ENCODE assay signal across 25 cellular contexts in genomic region chr2:86047575-86048382, GRCh38. TPM values are rescaled to one million over a fixed set of nuclear protein-coding genes. Genes with fewer than 3 reads are reported as not detected.
DNase-seq lines count a peak whose midpoint lies in the region; ATAC-seq and TF ChIP-seq lines count a peak whose summit lies in the region.
"Had no signal": no experiment of that assay in that cellular context is flagged by ENCODE, and none has a peak within 500 bp of the region (broad histone marks: within the 10 kb centered on the region; RNA-seq: fewer than 3 reads in every experiment).

No MANE protein-coding gene starts in this region.

- H3K18ac ChIP-seq in mesenchymal stem cell (ENCODE audit: low read depth in 1 of 2, low read length in 2 of 2), result no peak overlapping the region

- WGBS in mesenchymal stem cell, result 97% methylated on average over 8 of the region's 8 CpGs

- H2BK120ac ChIP-seq in mesenchymal stem cell (ENCODE audit: low read depth, low read length), result no peak overlapping the region

- peak; percentile 52 for DNase-seq in activated effector memory CD4-positive, alpha-beta T cell treated with anti-CD3 and anti-CD28 coated beads, Interleukin-2, amount 50 U/mL, for 16 hours
- no peak for DNase-seq in activated effector memory CD4-positive, alpha-beta T cell treated with Interleukin-2 at 50 U/mL for 16 hours
- DNase-seq in AG04450 (ENCODE audit: low read depth, low spot score) (no peak), mesenchymal stem cell (no peak), AML-193 (lab: John Stamatoyannopoulos, UW) (no peak), NCI-H446 treated with DMSO at 0.1 percent for 48 hours (lab: John Stamatoyannopoulos, UW) (no peak), cerebellum (ENCODE audit: low spot score) (no peak)
- peak; percentile 25 for DNase-seq in activated CD8-positive, alpha-beta memory T cell treated with anti-CD3 and anti-CD28 coated beads, Interleukin-2, amount 10 ng/mL, durations not matched to agents 7 days and 5 days
- DNase-seq: activated B cell treated with CpG ODN at 0.5 μM for 24 hours; CD4-positive, alpha-beta memory T cell; hippocampal formation; KG1; MM.1S; NCI-H1105 treated with DMSO at 0.1 percent for 48 hours; NCI-H1930; NCI-H2171 treated with DMSO at 0.1 percent for 48 hours; NCI-H510A treated with DMSO at 0.1 percent for 48 hours; retina; RPMI8226; stimulated activated naive CD4-positive, alpha-beta T cell treated with Interleukin-2 at 50 U/mL for 16 hours; T-helper 1 cell had no signal

- POLR2A ChIA-PET in AG04450 (lab: Yijun Ruan, JAX), result no interaction called here

- H3K79me1 ChIP-seq in mesenchymal stem cell (replicated peaks; ENCODE audit: low read length, poor library complexity, severe bottlenecking), result peaks cover 5% of the 10 kb centered on the region

- no peak overlapping the region for H2BK12ac ChIP-seq in mesenchymal stem cell (ENCODE audit: low read length in 2 of 2)

- no peak overlapping the region for H3K4me2 ChIP-seq in mesenchymal stem cell (ENCODE audit: low read length, poor library complexity, severe bottlenecking)
- H3K4me2 ChIP-seq: smooth muscle cell had no signal

- no peak overlapping the region for H3K9ac ChIP-seq in mesenchymal stem cell (ENCODE audit: low read length)

- ATAC-seq in activated CD8-positive, alpha-beta memory T cell treated with anti-CD3 and anti-CD28 coated beads, Interleukin-2, amount 10 ng/mL, durations not matched to agents 7 days and 5 days, result no peak

- peaks cover 44% of the 10 kb centered on the region for H3K36me3 Mint-ChIP-seq in activated CD8-positive, alpha-beta memory T cell treated with anti-CD3 and anti-CD28 coated beads, Interleukin-2, amount 10 ng/mL, durations not matched to agents 7 days and 5 days

- H3K14ac ChIP-seq in mesenchymal stem cell (ENCODE audit: low read length in 2 of 2), result no peak overlapping the region

- peak overlapping the region; percentile 45 for H4K91ac ChIP-seq in mesenchymal stem cell (ENCODE audit: low read length)

- H2BK5ac ChIP-seq in mesenchymal stem cell (ENCODE audit: low read depth, low read length, poor library complexity, severe bottlenecking), result no peak overlapping the region

- H3K4me3 ChIP-seq in AG04450 (ENCODE audit: low read depth, low read length), result no peak overlapping the region
- no peak overlapping the region for H3K4me3 ChIP-seq in mesenchymal stem cell (ENCODE audit: insufficient read depth in 1 of 2, low read depth in 1 of 2, low read length in 2 of 2)
- H3K4me3 ChIP-seq: ovary, smooth muscle cell had no signal

- H3K4ac ChIP-seq in mesenchymal stem cell (ENCODE audit: low read depth in 1 of 2, low read length in 2 of 2), result no peak overlapping the region

- TF ChIP-seq CTCF in AG04450 (IDR thresholded peaks at IDR 0.05; ENCODE audit: low read depth, low read length), result no peak

- H3K27me3 Mint-ChIP-seq in activated CD8-positive, alpha-beta memory T cell treated with anti-CD3 and anti-CD28 coated beads, Interleukin-2, amount 10 ng/mL, durations not matched to agents 7 days and 5 days, result no peaks in the 10 kb centered on the region
- H3K27me3 Mint-ChIP-seq: activated B cell treated with CpG ODN at 0.5 μM for 24 hours; CD4-positive, alpha-beta memory T cell had no signal

- H4K8ac ChIP-seq in mesenchymal stem cell (ENCODE audit: low read length), result peak overlapping the region; percentile 62

- no peaks in the 10 kb centered on the region for H3K27me3 ChIP-seq in AG04450 (ENCODE audit: control insufficient read depth, insufficient read depth, low read length)
- no peaks in the 10 kb centered on the region for H3K27me3 ChIP-seq in mesenchymal stem cell (ENCODE audit: control insufficient read depth in 1 of 2, insufficient read depth in 1 of 2, low read length in 2 of 2)
- H3K27me3 ChIP-seq: ovary had no signal

- no peaks in the 10 kb centered on the region for H3K4me1 ChIP-seq in mesenchymal stem cell (ENCODE audit: control insufficient read depth, insufficient read depth, low read depth, low read length)

- CTCF ChIA-PET in AG04450 (lab: Charles Lee), result no interaction called here
- CTCF ChIA-PET in activated CD8-positive, alpha-beta memory T cell treated with anti-CD3 and anti-CD28 coated beads, Interleukin-2, amount 10 ng/mL, durations not matched to agents 7 days and 5 days (lab: Charles Lee), result interaction anchor here (2.3 kb wide), 1 partner anchor 219 kb away, joined by 7 read pairs; no protein-coding TSS in a partner anchor

- no peaks in the 10 kb centered on the region for H3K9me3 Mint-ChIP-seq in activated CD8-positive, alpha-beta memory T cell treated with anti-CD3 and anti-CD28 coated beads, Interleukin-2, amount 10 ng/mL, durations not matched to agents 7 days and 5 days (ENCODE audit: low read depth)
- H3K9me3 Mint-ChIP-seq: activated B cell treated with CpG ODN at 0.5 μM for 24 hours; activated T-helper 2 cell treated with anti-CD3 and anti-CD28 coated beads, Interferon-gamma antibody, Interleukin-2, Interleukin-4, amounts not matched to agents 10 μg/mL and 5 μg/mL and 100 μg/mL, durations not matched to agents 14 hours and 24 hours and 36 hours; CD4-positive, alpha-beta memory T cell had no signal

- H3K27ac Mint-ChIP-seq in activated CD8-positive, alpha-beta memory T cell treated with anti-CD3 and anti-CD28 coated beads, Interleukin-2, amount 10 ng/mL, durations not matched to agents 7 days and 5 days, result no peak overlapping the region
- H3K27ac Mint-ChIP-seq: activated B cell treated with CpG ODN at 0.5 μM for 24 hours; activated T-helper 2 cell treated with anti-CD3 and anti-CD28 coated beads, Interferon-gamma antibody, Interleukin-2, Interleukin-4, amounts not matched to agents 10 μg/mL and 5 μg/mL and 100 μg/mL, durations not matched to agents 14 hours and 24 hours and 36 hours had no signal

- peaks cover 71 to 95% of the 10 kb centered on the region in 2 experiments for H3K36me3 ChIP-seq in mesenchymal stem cell (ENCODE audit: control insufficient read depth in 1 of 2, insufficient read depth in 2 of 2, low read depth in 1 of 2, low read length in 2 of 2)
- H3K36me3 ChIP-seq: ovary had no signal

- peaks cover 2% of the 10 kb centered on the region for H3K4me1 Mint-ChIP-seq in activated CD8-positive, alpha-beta memory T cell treated with anti-CD3 and anti-CD28 coated beads, Interleukin-2, amount 10 ng/mL, durations not matched to agents 7 days and 5 days
- H3K4me1 Mint-ChIP-seq: activated B cell treated with CpG ODN at 0.5 μM for 24 hours had no signal

- no peak overlapping the region for H3K4me3 Mint-ChIP-seq in activated CD8-positive, alpha-beta memory T cell treated with anti-CD3 and anti-CD28 coated beads, Interleukin-2, amount 10 ng/mL, durations not matched to agents 7 days and 5 days
- H3K4me3 Mint-ChIP-seq: activated B cell treated with CpG ODN at 0.5 μM for 24 hours; CD4-positive, alpha-beta memory T cell had no signal

- H3K27ac ChIP-seq in AG04450 (ENCODE audit: low read depth, low read length) (peak overlapping the region; percentile 47), mesenchymal stem cell (ENCODE audit: low read length, poor library complexity, severe bottlenecking) (no peak overlapping the region)
- H3K27ac ChIP-seq: epithelial cell of prostate, ovary had no signal

- no peak overlapping the region for H3K23ac ChIP-seq in mesenchymal stem cell (ENCODE audit: low read length in 2 of 2)

- no peak overlapping the region for H2AFZ ChIP-seq in mesenchymal stem cell (ENCODE audit: low read depth, low read length)

- H3K9me3 ChIP-seq in AG04450 (ENCODE audit: control insufficient read depth, insufficient read depth, low read length) (no peaks in the 10 kb centered on the region; the same call in 1 of the 2 replicates), mesenchymal stem cell (ENCODE audit: control insufficient read depth, low read length) (no peaks in the 10 kb centered on the region)
- H3K9me3 ChIP-seq: ovary had no signal

- H2AK5ac ChIP-seq in mesenchymal stem cell (ENCODE audit: low read length, severe bottlenecking), result no peak overlapping the region

- no peak overlapping the region for H2BK15ac ChIP-seq in mesenchymal stem cell (ENCODE audit: low read depth, poor library complexity, severe bottlenecking)

RNA-seq across cellular contexts. Expression of gene POLR1A, which starts 57.9 kb away (rescaled TPM):
- 11.1 and 11.9 TPM in 2 replicates for polyA plus RNA-seq in AG04450 (2011; rRNA removed)
- 23.7 and 28.7 TPM in 2 replicates for polyA minus RNA-seq in AG04450 (2011; rRNA and poly(A)+ RNA removed)
- 10 to 100 TPM; 38.2 to 51.2 TPM for total RNA-seq in activated CD8-positive, alpha-beta memory T cell treated with anti-CD3 and anti-CD28 coated beads, Interleukin-2, amount 10 ng/mL, durations not matched to agents 7 days and 5 days
- 6.9 TPM for polyA plus RNA-seq in mesenchymal stem cell (2013, experiment 1 of 2)
- polyA plus RNA-seq in mesenchymal stem cell (2013, experiment 2 of 2), result 6.5 TPM
- 16.6 TPM for total RNA-seq in cerebellum

RNA-seq across cellular contexts. Expression of gene PTCD3, which starts 58.3 kb away (rescaled TPM):
- polyA plus RNA-seq in AG04450 (2011; rRNA removed), result 71.8 and 90.2 TPM in 2 replicates
- polyA minus RNA-seq in AG04450 (2011; rRNA and poly(A)+ RNA removed), result 47.1 and 103 TPM in 2 replicates
- total RNA-seq in activated CD8-positive, alpha-beta memory T cell treated with anti-CD3 and anti-CD28 coated beads, Interleukin-2, amount 10 ng/mL, durations not matched to agents 7 days and 5 days, result 100 to 1,000 TPM; 164 to 172 TPM
- polyA plus RNA-seq in mesenchymal stem cell (2013, experiment 1 of 2), result 28.0 TPM
- polyA plus RNA-seq in mesenchymal stem cell (2013, experiment 2 of 2), result 28.0 TPM
- 124 TPM for total RNA-seq in cerebellum

Comparison
In these comparisons a context has a peak if more than half of its experiments do, and no peak if none do; other contexts are left out.
1. DNase-seq: peak in activated effector memory CD4-positive, alpha-beta T cell treated with anti-CD3 and anti-CD28 coated beads, Interleukin-2, amount 50 U/mL, for 16 hours (single experiment) and activated CD8-positive, alpha-beta memory T cell treated with anti-CD3 and anti-CD28 coated beads, Interleukin-2, amount 10 ng/mL, durations not matched to agents 7 days and 5 days (single experiment); none in activated effector memory CD4-positive, alpha-beta T cell treated with Interleukin-2 at 50 U/mL for 16 hours (single experiment), AG04450 (single experiment), mesenchymal stem cell (single experiment), AML-193 (0 of 2), NCI-H446 treated with DMSO at 0.1 percent for 48 hours (single experiment) and cerebellum (single experiment).